In the genomic region with DNA sequence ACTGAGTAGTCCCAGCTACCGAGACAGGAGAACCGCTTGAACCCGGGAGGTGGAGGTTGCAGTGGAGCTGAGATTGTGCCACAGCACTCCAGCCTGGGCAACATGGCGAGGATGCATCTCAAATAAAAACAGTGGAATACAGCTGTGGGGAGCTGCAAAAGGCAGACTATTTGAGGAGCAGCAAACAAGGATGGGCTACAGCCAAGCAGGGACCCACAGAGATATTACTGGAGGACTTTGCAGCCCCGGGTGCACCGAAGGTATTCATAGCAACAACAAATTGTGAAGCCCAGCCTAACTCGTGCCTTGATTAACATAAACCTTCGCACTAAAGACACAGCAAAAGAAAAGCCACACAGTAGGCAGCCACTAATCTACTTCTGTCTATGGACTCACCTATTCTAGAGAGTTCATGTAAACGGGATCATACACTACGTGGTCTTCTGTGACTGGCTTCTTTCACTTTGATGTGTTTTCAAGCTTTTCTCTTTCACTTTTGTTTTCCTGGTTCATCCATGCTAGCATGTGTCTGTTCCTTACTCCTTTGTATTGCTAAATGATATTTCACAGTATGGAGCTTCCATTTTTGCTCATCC, we compare ENCODE assay signal across 1 cellular context.
TF ChIP-seq lines count a peak whose summit lies in the region.

No MANE protein-coding gene starts in this region.

TF ChIP-seq in liver, 16 proteins besides CTCF, POLR2A, EP300 and RAD21 (continued from another document):
- TF ChIP-seq, protein P1, sequence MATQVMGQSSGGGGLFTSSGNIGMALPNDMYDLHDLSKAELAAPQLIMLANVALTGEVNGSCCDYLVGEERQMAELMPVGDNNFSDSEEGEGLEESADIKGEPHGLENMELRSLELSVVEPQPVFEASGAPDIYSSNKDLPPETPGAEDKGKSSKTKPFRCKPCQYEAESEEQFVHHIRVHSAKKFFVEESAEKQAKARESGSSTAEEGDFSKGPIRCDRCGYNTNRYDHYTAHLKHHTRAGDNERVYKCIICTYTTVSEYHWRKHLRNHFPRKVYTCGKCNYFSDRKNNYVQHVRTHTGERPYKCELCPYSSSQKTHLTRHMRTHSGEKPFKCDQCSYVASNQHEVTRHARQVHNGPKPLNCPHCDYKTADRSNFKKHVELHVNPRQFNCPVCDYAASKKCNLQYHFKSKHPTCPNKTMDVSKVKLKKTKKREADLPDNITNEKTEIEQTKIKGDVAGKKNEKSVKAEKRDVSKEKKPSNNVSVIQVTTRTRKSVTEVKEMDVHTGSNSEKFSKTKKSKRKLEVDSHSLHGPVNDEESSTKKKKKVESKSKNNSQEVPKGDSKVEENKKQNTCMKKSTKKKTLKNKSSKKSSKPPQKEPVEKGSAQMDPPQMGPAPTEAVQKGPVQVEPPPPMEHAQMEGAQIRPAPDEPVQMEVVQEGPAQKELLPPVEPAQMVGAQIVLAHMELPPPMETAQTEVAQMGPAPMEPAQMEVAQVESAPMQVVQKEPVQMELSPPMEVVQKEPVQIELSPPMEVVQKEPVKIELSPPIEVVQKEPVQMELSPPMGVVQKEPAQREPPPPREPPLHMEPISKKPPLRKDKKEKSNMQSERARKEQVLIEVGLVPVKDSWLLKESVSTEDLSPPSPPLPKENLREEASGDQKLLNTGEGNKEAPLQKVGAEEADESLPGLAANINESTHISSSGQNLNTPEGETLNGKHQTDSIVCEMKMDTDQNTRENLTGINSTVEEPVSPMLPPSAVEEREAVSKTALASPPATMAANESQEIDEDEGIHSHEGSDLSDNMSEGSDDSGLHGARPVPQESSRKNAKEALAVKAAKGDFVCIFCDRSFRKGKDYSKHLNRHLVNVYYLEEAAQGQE (IDR thresholded peaks at IDR 0.05): no peak
- TF ChIP-seq, protein P2, sequence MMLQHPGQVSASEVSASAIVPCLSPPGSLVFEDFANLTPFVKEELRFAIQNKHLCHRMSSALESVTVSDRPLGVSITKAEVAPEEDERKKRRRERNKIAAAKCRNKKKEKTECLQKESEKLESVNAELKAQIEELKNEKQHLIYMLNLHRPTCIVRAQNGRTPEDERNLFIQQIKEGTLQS (IDR thresholded peaks at IDR 0.05): no peak
- TF ChIP-seq NR2F2 (IDR thresholded peaks at IDR 0.05): no peak
- no peak for TF ChIP-seq JUND (IDR thresholded peaks at IDR 0.05)
- TF ChIP-seq HNF4A (conservative IDR thresholded peaks at IDR 0.05): no peak
- TF ChIP-seq YY1 (IDR thresholded peaks at IDR 0.05): no peak
- no peak for TF ChIP-seq GABPA (IDR thresholded peaks at IDR 0.05 in 1 of 2, conservative IDR thresholded peaks at IDR 0.05 in 1 of 2)
- no peak for TF ChIP-seq TAF1 (conservative IDR thresholded peaks at IDR 0.05)
- TF ChIP-seq FOXA1 (IDR thresholded peaks at IDR 0.05): no peak
- no peak for TF ChIP-seq SP1 (IDR thresholded peaks at IDR 0.05)
- no peak for TF ChIP-seq RXRA (IDR thresholded peaks at IDR 0.05)
- TF ChIP-seq EGR1 (IDR thresholded peaks at IDR 0.05; ENCODE audit: low read depth in 2 of 2): no peak
- TF ChIP-seq, protein P3, sequence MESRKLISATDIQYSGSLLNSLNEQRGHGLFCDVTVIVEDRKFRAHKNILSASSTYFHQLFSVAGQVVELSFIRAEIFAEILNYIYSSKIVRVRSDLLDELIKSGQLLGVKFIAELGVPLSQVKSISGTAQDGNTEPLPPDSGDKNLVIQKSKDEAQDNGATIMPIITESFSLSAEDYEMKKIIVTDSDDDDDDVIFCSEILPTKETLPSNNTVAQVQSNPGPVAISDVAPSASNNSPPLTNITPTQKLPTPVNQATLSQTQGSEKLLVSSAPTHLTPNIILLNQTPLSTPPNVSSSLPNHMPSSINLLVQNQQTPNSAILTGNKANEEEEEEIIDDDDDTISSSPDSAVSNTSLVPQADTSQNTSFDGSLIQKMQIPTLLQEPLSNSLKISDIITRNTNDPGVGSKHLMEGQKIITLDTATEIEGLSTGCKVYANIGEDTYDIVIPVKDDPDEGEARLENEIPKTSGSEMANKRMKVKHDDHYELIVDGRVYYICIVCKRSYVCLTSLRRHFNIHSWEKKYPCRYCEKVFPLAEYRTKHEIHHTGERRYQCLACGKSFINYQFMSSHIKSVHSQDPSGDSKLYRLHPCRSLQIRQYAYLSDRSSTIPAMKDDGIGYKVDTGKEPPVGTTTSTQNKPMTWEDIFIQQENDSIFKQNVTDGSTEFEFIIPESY (IDR thresholded peaks at IDR 0.05): no peak
